Comparison of ENCODE assay signal across 10 cellular contexts in the genomic region with DNA sequence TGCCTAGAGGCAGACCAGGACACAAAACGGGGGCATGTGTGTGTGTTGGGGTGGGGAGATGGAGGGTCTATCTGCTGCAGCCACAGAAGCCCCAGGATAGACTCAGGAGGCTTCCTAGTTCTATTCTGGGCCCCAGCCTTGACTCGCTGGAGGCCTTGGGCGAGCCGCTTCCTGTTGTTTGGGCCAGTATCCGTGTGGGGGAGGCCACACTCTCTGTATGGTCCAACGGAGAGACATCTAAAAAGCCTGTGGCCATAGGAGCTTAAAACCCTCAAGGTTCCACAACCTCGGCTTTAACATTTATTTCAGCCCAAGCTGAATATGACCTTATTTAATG. TPM values are rescaled to one million over a fixed set of nuclear protein-coding genes. Genes with fewer than 3 reads are reported as not detected.
DNase-seq lines count a peak whose midpoint lies in the region; ATAC-seq, FAIRE-seq and TF ChIP-seq lines count a peak whose summit lies in the region.
"Had no signal": no experiment of that assay in that cellular context is flagged by ENCODE, and none has a peak within 500 bp of the region (broad histone marks: within the 10 kb centered on the region; RNA-seq: fewer than 3 reads in every experiment).

No MANE protein-coding gene starts in this region.

- peaks cover 0 to 5% (median 0%) of the 10 kb centered on the region in 9 donors for H3K36me3 ChIP-seq in heart left ventricle

- peaks cover 6 to 47% (median 29%) of the 10 kb centered on the region in 12 donors for H3K4me1 ChIP-seq in heart left ventricle

- no peaks in the 10 kb centered on the region for H3K9me3 Mint-ChIP-seq in activated T-cell treated with anti-CD3 and anti-CD28 coated beads, Interleukin-2, amount 50 U/mL, for 72 hours

- no peaks in the 10 kb centered on the region for H3K27me3 Mint-ChIP-seq in activated T-cell treated with anti-CD3 and anti-CD28 coated beads, Interleukin-2, amount 50 U/mL, for 72 hours (ENCODE audit: low read depth)

- FAIRE-seq in RCC 7860 (lab: Jason Lieb, UNC), result no peak
- FAIRE-seq: bronchial epithelial cell had no signal

- TF ChIP-seq POLR2A in heart left ventricle (IDR thresholded peaks at IDR 0.05), result no peak

- H3K27me3 ChIP-seq in heart left ventricle (no peaks in the 10 kb centered on the region), layer of hippocampus (ENCODE audit: control insufficient read depth, insufficient read depth, low read length) (no peaks in the 10 kb centered on the region)

- no peak for TF ChIP-seq CTCF in heart left ventricle (IDR thresholded peaks at IDR 0.05)
- TF ChIP-seq CTCF in omental fat pad (IDR thresholded peaks at IDR 0.05), result no peak

- H3K4me3 ChIP-seq in heart left ventricle, result no peak overlapping the region

- peak; percentile 58 to 77 (median 75) for DNase-seq in heart left ventricle
- DNase-seq in cardiac septum (ENCODE audit: low spot score), result no peak
- DNase-seq in SKM-1 treated with dmso at 0.1 percent for 144 hours (lab: John Stamatoyannopoulos, UW; ENCODE audit: unreplicated experiment), result peak; percentile 88
- no peak for DNase-seq in activated T-cell treated with anti-CD3 and anti-CD28 coated beads, Interleukin-2, amount 50 U/mL, for 72 hours
- no peak for DNase-seq in omental fat pad (ENCODE audit: low spot score)
- DNase-seq in D341Med (ENCODE audit: low spot score), result no peak
- DNase-seq in RCC 7860 (ENCODE audit: low spot score), result no peak
- DNase-seq: T-helper 9 cell had no signal

- intact Hi-C loops in heart left ventricle (cut with DNase I), result loop anchor here in 8 of 10 donors (5.0 kb wide), 3 partner anchors 64 to 119 kb away; a partner anchor contains a TSS
- intact Hi-C loops in cardiac septum (cut with DNase I), result no loop called here

- H3K9me3 ChIP-seq in heart left ventricle, result no peaks in the 10 kb centered on the region

- 45 to 48% (median 46%) methylated on average over 7 of the region's 7 CpGs for WGBS in heart left ventricle, 4 donors

- peak; percentile 36 to 82 (median 60) for ATAC-seq in heart left ventricle
- ATAC-seq in activated T-cell treated with anti-CD3 and anti-CD28 coated beads, Interleukin-2, amount 50 U/mL, for 72 hours (replicated peaks in 1 of 2), result no peak
- ATAC-seq in omental fat pad (ENCODE audit: low FRiP score), result no peak

- H3K36me3 Mint-ChIP-seq in activated T-cell treated with anti-CD3 and anti-CD28 coated beads, Interleukin-2, amount 50 U/mL, for 72 hours (ENCODE audit: insufficient read depth in 2 of 2), result peaks cover 1 to 4% of the 10 kb centered on the region in 2 donors

- H3K4me1 Mint-ChIP-seq in activated T-cell treated with anti-CD3 and anti-CD28 coated beads, Interleukin-2, amount 50 U/mL, for 72 hours (ENCODE audit: low read depth), result no peaks in the 10 kb centered on the region

- H3K4me3 Mint-ChIP-seq in activated T-cell treated with anti-CD3 and anti-CD28 coated beads, Interleukin-2, amount 50 U/mL, for 72 hours, result no peak overlapping the region

- H3K27ac Mint-ChIP-seq in activated T-cell treated with anti-CD3 and anti-CD28 coated beads, Interleukin-2, amount 50 U/mL, for 72 hours, result no peak overlapping the region

- H3K27ac ChIP-seq in heart left ventricle (peak overlapping the region; percentile 45 to 89 (median 80)), layer of hippocampus (ENCODE audit: low read depth, low read length) (peak overlapping the region; percentile 47)

RNA-seq across cellular contexts. Expression of a gene that starts 32.8 kb away (rescaled TPM):
- total RNA-seq in heart left ventricle, result 1 to 10 TPM in 7 of 9 donors, under 1 TPM in 2; 0.66 to 5.2 (median 1.4) TPM
- 1 to 10 TPM in 1 of 2 donors, under 1 TPM in 1; 0.50 to 3.0 TPM for polyA plus RNA-seq in heart left ventricle
- total RNA-seq in cardiac septum, result 1.5 TPM
- 10 to 100 TPM; 28.6 to 39.0 TPM for total RNA-seq in activated T-cell treated with anti-CD3 and anti-CD28 coated beads, Interleukin-2, amount 50 U/mL, for 72 hours
- 1 to 10 TPM in 3 of 4 donors, under 1 TPM in 1; 0.65 to 2.0 (median 1.2) TPM for total RNA-seq in omental fat pad

Comparison
In these comparisons a context has a peak if more than half of its experiments do, and no peak if none do; other contexts are left out.
1. DNase-seq: peak in heart left ventricle (5 of 5) and SKM-1 treated with dmso at 0.1 percent for 144 hours (single experiment); none in cardiac septum (single experiment), activated T-cell treated with anti-CD3 and anti-CD28 coated beads, Interleukin-2, amount 50 U/mL, for 72 hours (0 of 2), omental fat pad (single experiment), D341Med (single experiment) and RCC 7860 (single experiment).
2. ATAC-seq: peak in heart left ventricle (4 of 4); none in activated T-cell treated with anti-CD3 and anti-CD28 coated beads, Interleukin-2, amount 50 U/mL, for 72 hours (0 of 2) and omental fat pad (single experiment).
3. RNA of a gene that starts 32.8 kb away (total RNA-seq): 28.6 to 39.0 TPM in activated T-cell treated with anti-CD3 and anti-CD28 coated beads, Interleukin-2, amount 50 U/mL, for 72 hours; 1.5 TPM in cardiac septum (single experiment), 0.66 to 5.2 TPM in heart left ventricle and 0.65 to 2.0 TPM in omental fat pad; every median in the first group is over 4 times any median in the second.